9 cellular contexts compared by ENCODE assay signal in genomic region chr18:35485852-35486251, GRCh38.
"Had no signal": no experiment of that assay in that cellular context is flagged by ENCODE, and none has a peak within 500 bp of the region (broad histone marks: within the 10 kb centered on the region; RNA-seq: fewer than 3 reads in every experiment).

No MANE protein-coding gene starts in this region.

- FAIRE-seq: HTR-8/SVneo, K562 had no signal

- ATAC-seq: HCT116, K562 had no signal

- H3K9me3 ChIP-seq: HAP-1 had no signal

- H3K36me3 ChIP-seq: HAP-1 had no signal

- H2AFZ ChIP-seq: GM23248 had no signal

- H3K4me3 ChIP-seq: GM23248, HAP-1, K562 had no signal

- H3K9ac ChIP-seq: GM23248 had no signal

- H3K4me3 Mint-ChIP-seq: HFFc6 had no signal

- H3K27ac ChIP-seq: GM23248 had no signal

- H3K9me3 Mint-ChIP-seq: HFFc6 had no signal

- H3K27ac Mint-ChIP-seq: HFFc6 had no signal

- DNase-seq: GM23248, GOT3, H7, HFFc6, IMR-90 had no signal
